Comparison of ENCODE assay signal across 9 cellular contexts in the genomic region with DNA sequence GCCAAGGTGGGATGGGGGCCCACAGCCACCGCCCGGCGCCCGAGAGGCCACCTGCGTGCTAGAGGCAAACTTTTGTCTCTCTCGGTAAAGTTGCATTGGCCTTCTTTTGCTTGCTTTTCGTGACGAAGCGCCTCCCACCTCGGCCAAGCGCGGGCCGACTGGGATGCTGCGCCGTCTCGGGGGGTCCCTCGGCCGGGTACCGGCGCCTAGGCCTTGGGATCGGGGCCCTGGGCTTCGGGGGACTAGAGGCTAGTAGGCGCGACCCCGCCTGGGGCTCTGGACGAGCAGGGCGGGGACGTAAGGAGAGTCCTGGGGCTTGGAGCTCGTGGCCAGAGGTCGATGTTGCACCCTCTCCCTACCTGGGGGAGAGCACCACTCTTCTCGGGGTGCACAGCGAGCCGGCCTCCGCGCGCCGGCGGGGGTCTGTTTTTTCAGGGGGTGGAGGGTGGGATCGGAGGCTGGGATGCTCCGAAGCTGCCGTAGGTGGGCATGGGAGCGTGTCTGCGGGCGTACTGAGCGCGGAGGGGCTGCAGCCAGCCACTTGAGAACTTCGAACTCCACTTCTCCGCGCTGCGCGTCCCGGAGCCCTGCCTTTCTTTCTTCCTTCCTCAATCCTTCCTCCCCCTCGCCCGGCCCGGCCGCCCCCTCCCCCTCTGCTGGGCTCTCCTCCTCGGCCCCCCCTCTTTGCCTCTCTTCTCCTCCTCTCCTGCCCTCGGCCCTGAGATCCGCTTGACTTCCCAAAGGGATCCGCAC. TPM values are rescaled to one million over a fixed set of nuclear protein-coding genes. Genes with fewer than 3 reads are reported as not detected.
DNase-seq lines count a peak whose midpoint lies in the region; ATAC-seq, FAIRE-seq and TF ChIP-seq lines count a peak whose summit lies in the region.
"Had no signal": no experiment of that assay in that cellular context is flagged by ENCODE, and none has a peak within 500 bp of the region (broad histone marks: within the 10 kb centered on the region; RNA-seq: fewer than 3 reads in every experiment).

No MANE protein-coding gene starts in this region.

- TF ChIP-seq CTCF in bronchial epithelial cell (IDR thresholded peaks at IDR 0.05; ENCODE audit: insufficient read depth, low read length, severe bottlenecking) = no peak

- peak overlapping the region; percentile 99 for H3K56ac ChIP-seq in mesendoderm (ENCODE audit: low read length)

- H3K4me2 ChIP-seq in mesendoderm (ENCODE audit: low read length) = peak overlapping the region; percentile 86

- ATAC-seq in aorta (ENCODE audit: low FRiP score) = peak; percentile 49
- no peak for ATAC-seq in HG03097 (IDR thresholded peaks at IDR 0.05; ENCODE audit: low FRiP score, unreplicated experiment)
- ATAC-seq in GM19463 (IDR thresholded peaks at IDR 0.05; ENCODE audit: unreplicated experiment) = no peak
- ATAC-seq in HG03025 (IDR thresholded peaks at IDR 0.05; ENCODE audit: low FRiP score, unreplicated experiment) = no peak

- peak overlapping the region; percentile 67 for H4K8ac ChIP-seq in mesendoderm (ENCODE audit: low read depth, low read length)

- peaks cover 21% of the 10 kb centered on the region for H3K27me3 ChIP-seq in bronchial epithelial cell (ENCODE audit: control insufficient read depth, insufficient read depth, low read length)
- no peaks in the 10 kb centered on the region for H3K27me3 ChIP-seq in mesendoderm (ENCODE audit: insufficient read depth, low read length, poor library complexity)
- H3K27me3 ChIP-seq in aorta (ENCODE audit: control insufficient read depth in 1 of 2, insufficient read depth in 2 of 2, low read length in 1 of 2) = no peaks in the 10 kb centered on the region

- WGBS in mesendoderm (ENCODE audit: extremely low coverage, insufficient coverage, low lambda C conversion rate) = no CpG with 5 or more reads among the region's 60 CpGs
- WGBS in aorta, 2 donors = 1% methylated on average over 46 to 60 of the region's 60 CpGs

- peaks cover 97% of the 10 kb centered on the region for H3K27me3 Mint-ChIP-seq in activated naive CD4-positive, alpha-beta T cell treated with anti-CD3 and anti-CD28 coated beads, Interleukin-2, amount 10 ng/mL, durations not matched to agents 7 days and 5 days

- peak overlapping the region; percentile 95 for H3K9ac ChIP-seq in mesendoderm (ENCODE audit: low read length)

- H3K27ac Mint-ChIP-seq in activated naive CD4-positive, alpha-beta T cell treated with anti-CD3 and anti-CD28 coated beads, Interleukin-2, amount 10 ng/mL, durations not matched to agents 7 days and 5 days = no peak overlapping the region

- H2BK5ac ChIP-seq in mesendoderm (ENCODE audit: low read length) = peak overlapping the region; percentile 89

- H3K36me3 ChIP-seq in bronchial epithelial cell (ENCODE audit: control insufficient read depth, insufficient read depth, low read length) = no peaks in the 10 kb centered on the region
- no peaks in the 10 kb centered on the region for H3K36me3 ChIP-seq in mesendoderm (ENCODE audit: control insufficient read depth, insufficient read depth, low read length)
- no peaks in the 10 kb centered on the region for H3K36me3 ChIP-seq in aorta (ENCODE audit: control insufficient read depth in 1 of 2, insufficient read depth in 2 of 2, low read length in 1 of 2)

- peak overlapping the region; percentile 21 for H2BK120ac ChIP-seq in mesendoderm (ENCODE audit: low read depth, low read length)

- H3K79me1 ChIP-seq in mesendoderm (ENCODE audit: low read length) = peaks cover 5% of the 10 kb centered on the region

- peak overlapping the region; percentile 12 for H3K4me3 Mint-ChIP-seq in activated naive CD4-positive, alpha-beta T cell treated with anti-CD3 and anti-CD28 coated beads, Interleukin-2, amount 10 ng/mL, durations not matched to agents 7 days and 5 days

- H2BK15ac ChIP-seq in mesendoderm (replicated peaks; ENCODE audit: low read depth) = peak overlapping the region; percentile 60

- peaks cover 16% of the 10 kb centered on the region for H3K4me1 ChIP-seq in mesendoderm (ENCODE audit: control insufficient read depth, low read depth, low read length)
- no peaks in the 10 kb centered on the region for H3K4me1 ChIP-seq in aorta (ENCODE audit: control insufficient read depth in 1 of 2, insufficient read depth in 2 of 2, low read length in 2 of 2)

- no peak overlapping the region for H2AK5ac ChIP-seq in mesendoderm (ENCODE audit: low read length)

- H3K36me3 Mint-ChIP-seq in activated naive CD4-positive, alpha-beta T cell treated with anti-CD3 and anti-CD28 coated beads, Interleukin-2, amount 10 ng/mL, durations not matched to agents 7 days and 5 days = no peaks in the 10 kb centered on the region

- peak overlapping the region; percentile 91 for H3K18ac ChIP-seq in mesendoderm (ENCODE audit: low read length)

- H3K4me3 ChIP-seq in bronchial epithelial cell (ENCODE audit: low read depth, low read length) = peak overlapping the region; percentile 35
- H3K4me3 ChIP-seq in mesendoderm (ENCODE audit: low read length) = peak overlapping the region; percentile 81
- H3K4me3 ChIP-seq in aorta (ENCODE audit: low read length in 2 of 2) = peak overlapping the region; percentile 29 to 46

- no peaks in the 10 kb centered on the region for H3K9me3 Mint-ChIP-seq in activated naive CD4-positive, alpha-beta T cell treated with anti-CD3 and anti-CD28 coated beads, Interleukin-2, amount 10 ng/mL, durations not matched to agents 7 days and 5 days

- peaks cover 18% of the 10 kb centered on the region for H3K79me2 ChIP-seq in mesendoderm (ENCODE audit: control insufficient read depth, insufficient read depth, low read length)

- H3K23ac ChIP-seq in mesendoderm (ENCODE audit: low read length) = peak overlapping the region; percentile 83

- H3K27ac ChIP-seq in mesendoderm (ENCODE audit: low read depth, low read length) = peak overlapping the region; percentile 76
- peak overlapping the region in 1 of 2 donors; percentile 16 for H3K27ac ChIP-seq in aorta (ENCODE audit: low read depth in 1 of 2, low read length in 2 of 2)

- peak overlapping the region; percentile 66 for H3K4ac ChIP-seq in mesendoderm (ENCODE audit: low read depth, low read length)

- H4K5ac ChIP-seq in mesendoderm (ENCODE audit: low read length) = no peak overlapping the region

- intact Hi-C loops in aorta (cut with DNase I) = loop anchor here (2.0 to 10.0 kb wide), 3 partner anchors 28 to 206 kb away; no protein-coding TSS in a partner anchor

- CTCF ChIA-PET in activated naive CD4-positive, alpha-beta T cell treated with anti-CD3 and anti-CD28 coated beads, Interleukin-2, amount 10 ng/mL, durations not matched to agents 7 days and 5 days (lab: Charles Lee) = no interaction called here

- FAIRE-seq in bronchial epithelial cell (lab: Jason Lieb, UNC) = no peak

- no peak for DNase-seq in activated naive CD4-positive, alpha-beta T cell treated with anti-CD3 and anti-CD28 coated beads, Interleukin-2, amount 10 ng/mL, durations not matched to agents 7 days and 5 days
- no peak for DNase-seq in activated naive CD4-positive, alpha-beta T cell treated with Interleukin-2 at 50 U/mL for 16 hours
- DNase-seq in bronchial epithelial cell (ENCODE audit: low read depth) (no peak), mesendoderm (peak; percentile 52), aorta (no peak)

- peaks cover 17% of the 10 kb centered on the region for H3K4me1 Mint-ChIP-seq in activated naive CD4-positive, alpha-beta T cell treated with anti-CD3 and anti-CD28 coated beads, Interleukin-2, amount 10 ng/mL, durations not matched to agents 7 days and 5 days

- H3K9me3 ChIP-seq in aorta (ENCODE audit: control insufficient read depth, low read length) = no peaks in the 10 kb centered on the region

RNA-seq across cellular contexts. Expression of a gene that starts 0.7 kb away (rescaled TPM):
- total RNA-seq in bronchial epithelial cell (under 0.01 and 0.26 TPM in 2 replicates), aorta (10 to 100 TPM in 1 of 2 donors, 1 to 10 TPM in 1; 9.0 to 18.5 TPM)
- 23.2 TPM for polyA plus RNA-seq in mesendoderm (2013, experiment 1 of 2)
- 23.4 TPM for polyA plus RNA-seq in mesendoderm (2013, experiment 2 of 2)
- 1 to 10 TPM in 1 of 2 donors, under 1 TPM in 1; 0.88 to 1.9 TPM for polyA plus RNA-seq in aorta
- total RNA-seq: activated CD8-positive, alpha-beta memory T cell treated with anti-CD3 and anti-CD28 coated beads for 36 hours had no signal
